9 cellular contexts compared by ENCODE assay signal in genomic region chr15:81768773-81769172, GRCh38.
"Had no signal": no experiment of that assay in that cellular context is flagged by ENCODE, and none has a peak within 500 bp of the region (broad histone marks: within the 10 kb centered on the region; RNA-seq: fewer than 3 reads in every experiment).

No MANE protein-coding gene starts in this region.

- H3K9me3 ChIP-seq: HAP-1 had no signal

- H3K4me3 ChIP-seq: GM23248, HAP-1 had no signal

- H3K4me1 ChIP-seq: HAP-1 had no signal

- H3K27me3 Mint-ChIP-seq: IgD-negative memory B cell had no signal

- H3K9ac ChIP-seq: GM23248 had no signal

- DNase-seq: GM23248, GOT3, H7, HFFc6 had no signal

- H3K27ac ChIP-seq: GM23248, HL-60 had no signal

- H3K4me1 Mint-ChIP-seq: IgD-negative memory B cell had no signal

- H3K27ac Mint-ChIP-seq: HFFc6, IgD-negative memory B cell had no signal

- ATAC-seq: HCT116, HepG2 had no signal

- H3K36me3 ChIP-seq: HAP-1 had no signal

- H3K4me3 Mint-ChIP-seq: HFFc6, IgD-negative memory B cell had no signal
